15 cellular contexts compared by ENCODE assay signal in genomic region chr22:23952794-23953405, GRCh38. TPM values are rescaled to one million over a fixed set of nuclear protein-coding genes. Genes with fewer than 3 reads are reported as not detected.
"Had no signal": no experiment of that assay in that cellular context is flagged by ENCODE, and none has a peak within 500 bp of the region (broad histone marks: within the 10 kb centered on the region; RNA-seq: fewer than 3 reads in every experiment).

No MANE protein-coding gene starts in this region.

RNA-seq across cellular contexts. Expression of gene GSTT2B, which starts 8.1 kb away (rescaled TPM):
- total RNA-seq: activated CD4-positive, alpha-beta memory T cell treated with anti-CD3 and anti-CD28 coated beads, Interleukin-2, amount 10 ng/mL, durations not matched to agents 7 days and 5 days; activated CD4-positive, alpha-beta T cell treated with anti-CD3 and anti-CD28 coated beads for 36 hours; activated CD4-positive, alpha-beta T cell treated with anti-CD3 and anti-CD28 coated beads, Interleukin-2, amount 10 ng/mL, durations not matched to agents 7 days and 5 days; T-cell had no signal

RNA-seq across cellular contexts. Expression of gene DDTL, which starts 13.8 kb away (rescaled TPM):
- total RNA-seq: chondrocyte, epithelial cell of proximal tubule had no signal

RNA-seq across cellular contexts. Expression of gene GSTT2, which starts 27.0 kb away (rescaled TPM):
- total RNA-seq: activated CD4-positive, alpha-beta memory T cell treated with anti-CD3 and anti-CD28 coated beads, Interleukin-2, amount 10 ng/mL, durations not matched to agents 7 days and 5 days; activated CD4-positive, alpha-beta T cell treated with anti-CD3 and anti-CD28 coated beads for 36 hours; activated CD4-positive, alpha-beta T cell treated with anti-CD3 and anti-CD28 coated beads, Interleukin-2, amount 10 ng/mL, durations not matched to agents 7 days and 5 days; activated T-cell treated with anti-CD3 and anti-CD28 coated beads, Interleukin-2, amount 50 U/mL, for 72 hours; body of pancreas; chondrocyte; dermis blood vessel endothelial cell; epithelial cell of proximal tubule; T-cell had no signal

RNA-seq across cellular contexts. Expression of gene GSTT4, which starts 52.4 kb away (rescaled TPM):
- total RNA-seq: activated CD4-positive, alpha-beta memory T cell treated with anti-CD3 and anti-CD28 coated beads, Interleukin-2, amount 10 ng/mL, durations not matched to agents 7 days and 5 days; activated CD4-positive, alpha-beta T cell treated with anti-CD3 and anti-CD28 coated beads for 36 hours; activated CD4-positive, alpha-beta T cell treated with anti-CD3 and anti-CD28 coated beads, Interleukin-2, amount 10 ng/mL, durations not matched to agents 7 days and 5 days; activated naive CD4-positive, alpha-beta T cell treated with anti-CD3 and anti-CD28 coated beads, Interleukin-2, amount 50 U/mL, for 72 hours; activated T-cell treated with anti-CD3 and anti-CD28 coated beads, Interleukin-2, amount 50 U/mL, for 72 hours; body of pancreas; chondrocyte; dermis blood vessel endothelial cell; epithelial cell of proximal tubule; esophagus mucosa; foreskin keratinocyte; gastrocnemius medialis; glomerular endothelial cell; T-cell had no signal
- polyA plus RNA-seq: adipose tissue, foreskin keratinocyte had no signal
